21 cellular contexts compared by ENCODE assay signal in the genomic region with DNA sequence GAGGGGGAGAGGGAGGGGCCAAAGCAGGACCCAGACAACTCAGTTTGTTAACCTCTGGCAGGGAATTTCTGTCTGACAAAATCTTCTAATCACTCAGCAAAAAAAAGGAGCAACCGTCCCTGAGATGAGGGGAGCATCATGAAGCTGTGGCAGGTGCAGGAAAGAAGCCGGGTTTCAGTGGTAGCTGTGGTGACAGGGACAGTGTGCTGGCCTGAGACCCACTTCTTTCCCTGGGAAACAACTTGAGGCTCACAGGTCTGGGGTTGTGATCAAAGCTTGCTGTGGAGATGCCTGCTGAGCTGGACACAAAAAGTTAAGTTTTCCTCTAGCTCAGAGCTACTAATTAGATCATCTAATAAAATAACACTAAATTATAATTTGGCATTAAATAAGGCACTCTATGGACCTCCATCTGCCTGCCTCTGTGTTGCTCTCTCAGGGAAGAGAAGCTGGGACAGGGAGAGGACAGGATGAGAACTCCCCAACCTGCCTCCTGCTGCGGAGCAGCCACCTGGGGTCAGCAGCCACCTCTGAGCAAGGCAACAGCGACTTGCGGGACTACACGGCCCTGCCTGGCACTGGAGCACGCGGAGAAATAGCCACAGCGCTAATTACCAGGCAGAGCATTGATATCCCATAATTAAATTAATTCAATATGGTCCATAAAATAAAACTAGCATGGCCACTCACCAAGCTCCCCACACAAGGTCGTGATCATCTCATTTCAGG.
A peak's percentile ranks its signal among the peaks of the same experiment; 100 is the strongest.
DNase-seq lines count a peak whose midpoint lies in the region; ATAC-seq and TF ChIP-seq lines count a peak whose summit lies in the region.
"Had no signal": no experiment of that assay in that cellular context is flagged by ENCODE, and none has a peak within 500 bp of the region (broad histone marks: within the 10 kb centered on the region; RNA-seq: fewer than 3 reads in every experiment).

No MANE protein-coding gene starts in this region.

- no peaks in the 10 kb centered on the region for H3K4me1 Mint-ChIP-seq in activated CD8-positive, alpha-beta memory T cell treated with anti-CD3 and anti-CD28 coated beads, Interleukin-2, amount 10 ng/mL, durations not matched to agents 7 days and 5 days
- H3K4me1 Mint-ChIP-seq: activated CD4-positive, alpha-beta memory T cell treated with anti-CD3 and anti-CD28 coated beads, Interleukin-2, amount 10 ng/mL, durations not matched to agents 7 days and 5 days; activated naive CD8-positive, alpha-beta T cell treated with anti-CD3 and anti-CD28 coated beads for 36 hours; memory B cell; stimulated activated naive CD8-positive, alpha-beta T cell treated with anti-CD3 and anti-CD28 coated beads, Interleukin-15, amount 100 ng/mL, for 72 hours had no signal

- no peak for TF ChIP-seq CTCF in upper lobe of right lung (IDR thresholded peaks at IDR 0.05)

- H3K27me3 Mint-ChIP-seq in activated CD8-positive, alpha-beta memory T cell treated with anti-CD3 and anti-CD28 coated beads, Interleukin-2, amount 10 ng/mL, durations not matched to agents 7 days and 5 days, result peaks cover 12% of the 10 kb centered on the region

- intact Hi-C loops in upper lobe of right lung (cut with DNase I), result no loop called here

- H3K27ac Mint-ChIP-seq in activated CD8-positive, alpha-beta memory T cell treated with anti-CD3 and anti-CD28 coated beads, Interleukin-2, amount 10 ng/mL, durations not matched to agents 7 days and 5 days, result no peak overlapping the region
- H3K27ac Mint-ChIP-seq: activated CD4-positive, alpha-beta memory T cell treated with anti-CD3 and anti-CD28 coated beads, Interleukin-2, amount 10 ng/mL, durations not matched to agents 7 days and 5 days; activated naive CD8-positive, alpha-beta T cell treated with anti-CD3 and anti-CD28 coated beads for 36 hours; IgD-negative memory B cell; memory B cell; naive thymus-derived CD4-positive, alpha-beta T cell; stimulated activated naive CD8-positive, alpha-beta T cell treated with anti-CD3 and anti-CD28 coated beads, Interleukin-15, amount 100 ng/mL, for 72 hours had no signal

- no peaks in the 10 kb centered on the region for H3K9me3 ChIP-seq in upper lobe of right lung
- H3K9me3 ChIP-seq: heart right ventricle had no signal

- H3K36me3 Mint-ChIP-seq in activated CD8-positive, alpha-beta memory T cell treated with anti-CD3 and anti-CD28 coated beads, Interleukin-2, amount 10 ng/mL, durations not matched to agents 7 days and 5 days, result no peaks in the 10 kb centered on the region
- H3K36me3 Mint-ChIP-seq: activated naive CD8-positive, alpha-beta T cell treated with anti-CD3 and anti-CD28 coated beads for 36 hours; IgD-negative memory B cell; memory B cell; naive thymus-derived CD4-positive, alpha-beta T cell had no signal

- CTCF ChIA-PET in activated CD8-positive, alpha-beta memory T cell treated with anti-CD3 and anti-CD28 coated beads, Interleukin-2, amount 10 ng/mL, durations not matched to agents 7 days and 5 days (lab: Charles Lee), result interaction anchor here (0.9 kb wide), 1 partner anchor 266 kb away, joined by 3 read pairs; no protein-coding TSS in a partner anchor

- H3K27ac ChIP-seq in upper lobe of right lung, result no peak overlapping the region
- H3K27ac ChIP-seq: heart right ventricle, VCaP had no signal

- H3K9me3 Mint-ChIP-seq in activated CD8-positive, alpha-beta memory T cell treated with anti-CD3 and anti-CD28 coated beads, Interleukin-2, amount 10 ng/mL, durations not matched to agents 7 days and 5 days (ENCODE audit: low read depth), result no peaks in the 10 kb centered on the region
- H3K9me3 Mint-ChIP-seq: activated CD4-positive, alpha-beta memory T cell treated with anti-CD3 and anti-CD28 coated beads, Interleukin-2, amount 10 ng/mL, durations not matched to agents 7 days and 5 days; activated naive CD8-positive, alpha-beta T cell treated with anti-CD3 and anti-CD28 coated beads for 36 hours; IgD-negative memory B cell; memory B cell; naive thymus-derived CD4-positive, alpha-beta T cell; stimulated activated naive CD8-positive, alpha-beta T cell treated with anti-CD3 and anti-CD28 coated beads, Interleukin-15, amount 100 ng/mL, for 72 hours had no signal

- no peaks in the 10 kb centered on the region for H3K4me1 ChIP-seq in upper lobe of right lung
- H3K4me1 ChIP-seq: heart right ventricle had no signal

- H3K4me3 Mint-ChIP-seq in activated CD8-positive, alpha-beta memory T cell treated with anti-CD3 and anti-CD28 coated beads, Interleukin-2, amount 10 ng/mL, durations not matched to agents 7 days and 5 days, result no peak overlapping the region
- H3K4me3 Mint-ChIP-seq: activated CD4-positive, alpha-beta memory T cell treated with anti-CD3 and anti-CD28 coated beads, Interleukin-2, amount 10 ng/mL, durations not matched to agents 7 days and 5 days; activated naive CD8-positive, alpha-beta T cell treated with anti-CD3 and anti-CD28 coated beads for 36 hours; IgD-negative memory B cell; memory B cell; naive thymus-derived CD4-positive, alpha-beta T cell; stimulated activated naive CD8-positive, alpha-beta T cell treated with anti-CD3 and anti-CD28 coated beads, Interleukin-15, amount 100 ng/mL, for 72 hours had no signal

- H3K4me3 ChIP-seq in upper lobe of right lung, result no peak overlapping the region
- H3K4me3 ChIP-seq: heart right ventricle had no signal

- no peak for ATAC-seq in activated CD8-positive, alpha-beta memory T cell treated with anti-CD3 and anti-CD28 coated beads, Interleukin-2, amount 10 ng/mL, durations not matched to agents 7 days and 5 days
- no peak for ATAC-seq in upper lobe of right lung
- ATAC-seq in GM19452 (IDR thresholded peaks at IDR 0.05; ENCODE audit: unreplicated experiment), result no peak
- ATAC-seq: heart right ventricle; naive thymus-derived CD4-positive, alpha-beta T cell; stimulated activated naive CD8-positive, alpha-beta T cell treated with anti-CD3 and anti-CD28 coated beads, Interleukin-15, amount 100 ng/mL, for 72 hours had no signal

- H3K27me3 ChIP-seq in upper lobe of right lung, result no peaks in the 10 kb centered on the region

- DNase-seq in activated CD8-positive, alpha-beta memory T cell treated with anti-CD3 and anti-CD28 coated beads for 24 hours, result peak; percentile 19
- DNase-seq in activated CD8-positive, alpha-beta memory T cell treated with anti-CD3 and anti-CD28 coated beads, Interleukin-2, amount 50 U/mL, for 4 hours, result no peak
- peak; percentile 14 for DNase-seq in activated CD8-positive, alpha-beta memory T cell treated with anti-CD3 and anti-CD28 coated beads, Interleukin-2, amount 10 ng/mL, durations not matched to agents 7 days and 5 days
- DNase-seq in left kidney (ENCODE audit: low read depth, low spot score) (peak; percentile 38), upper lobe of right lung (peak; percentile 45), HUDEP-2 (lab: John Stamatoyannopoulos, UW; ENCODE audit: unreplicated experiment in 76 of 76) (no peak), NCI-H226 (no peak)
- DNase-seq: activated CD4-positive, alpha-beta memory T cell treated with anti-CD3 and anti-CD28 coated beads, Interleukin-2, amount 10 ng/mL, durations not matched to agents 7 days and 5 days; activated naive CD8-positive, alpha-beta T cell treated with anti-CD3 and anti-CD28 coated beads for 36 hours; C1 segment of cervical spinal cord; GDM1; heart right ventricle; NCI-H1930; NCI-H510A; Right ventricle myocardium superior; stimulated activated naive CD8-positive, alpha-beta T cell treated with anti-CD3 and anti-CD28 coated beads, Interleukin-15, amount 100 ng/mL, for 72 hours had no signal

- H3K36me3 ChIP-seq in upper lobe of right lung, result no peaks in the 10 kb centered on the region
- H3K36me3 ChIP-seq: heart right ventricle had no signal

Comparison
In these comparisons a context has a peak if more than half of its experiments do, and no peak if none do; other contexts are left out.
1. DNase-seq: peak in activated CD8-positive, alpha-beta memory T cell treated with anti-CD3 and anti-CD28 coated beads for 24 hours (single experiment), activated CD8-positive, alpha-beta memory T cell treated with anti-CD3 and anti-CD28 coated beads, Interleukin-2, amount 10 ng/mL, durations not matched to agents 7 days and 5 days (single experiment), left kidney (single experiment) and upper lobe of right lung (single experiment); none in activated CD8-positive, alpha-beta memory T cell treated with anti-CD3 and anti-CD28 coated beads, Interleukin-2, amount 50 U/mL, for 4 hours (single experiment), HUDEP-2 (0 of 76) and NCI-H226 (single experiment).